Comparison of ENCODE assay signal across 13 cellular contexts in genomic region chrX:136176399-136176825, GRCh38. TPM values are rescaled to one million over a fixed set of nuclear protein-coding genes. Genes with fewer than 3 reads are reported as not detected.
DNase-seq lines count a peak whose midpoint lies in the region; ATAC-seq and TF ChIP-seq lines count a peak whose summit lies in the region.
"Had no signal": no experiment of that assay in that cellular context is flagged by ENCODE, and none has a peak within 500 bp of the region (broad histone marks: within the 10 kb centered on the region; RNA-seq: fewer than 3 reads in every experiment).

No MANE protein-coding gene starts in this region.

- no peak overlapping the region for H2AFZ ChIP-seq in neural progenitor cell (replicated peaks)

- peak; percentile 69 to 92 for TF ChIP-seq EP300 in tibial nerve (IDR thresholded peaks at IDR 0.05)

- TF ChIP-seq POLR2A in tibial nerve (IDR thresholded peaks at IDR 0.05), result no peak

- H3K4me3 Mint-ChIP-seq in chondrocyte (ENCODE audit: unreplicated experiment), result peak overlapping the region; percentile 11
- H3K4me3 Mint-ChIP-seq in neural progenitor cell, result no peak overlapping the region
- H3K4me3 Mint-ChIP-seq: activated CD8-positive, alpha-beta T cell treated with anti-CD3 and anti-CD28 coated beads for 36 hours had no signal

- H3K27ac Mint-ChIP-seq in chondrocyte (ENCODE audit: unreplicated experiment), result peak overlapping the region; percentile 93
- H3K27ac Mint-ChIP-seq in neural progenitor cell, result no peak overlapping the region
- H3K27ac Mint-ChIP-seq: activated CD8-positive, alpha-beta T cell treated with anti-CD3 and anti-CD28 coated beads for 36 hours had no signal

- H3K27me3 ChIP-seq in left lung (no peaks in the 10 kb centered on the region), tibial nerve (no peaks in the 10 kb centered on the region), neural progenitor cell (no peaks in the 10 kb centered on the region)

- H4K20me1 ChIP-seq in neural progenitor cell (ENCODE audit: low read depth), result no peaks in the 10 kb centered on the region

- H3K9me3 ChIP-seq in left lung (no peaks in the 10 kb centered on the region), tibial nerve (no peaks in the 10 kb centered on the region), neural progenitor cell (ENCODE audit: low read depth) (peaks cover 5% of the 10 kb centered on the region)

- peaks cover 5% of the 10 kb centered on the region for H3K36me3 Mint-ChIP-seq in chondrocyte (ENCODE audit: low read depth)
- peaks cover 6% of the 10 kb centered on the region for H3K36me3 Mint-ChIP-seq in neural progenitor cell

- DNase-seq in M059J (ENCODE audit: low read depth) (peak; percentile 94), chondrocyte (ENCODE audit: low spot score) (no peak), left lung (no peak), tibial nerve (ENCODE audit: low spot score in 2 of 2) (peak in 1 of 2 donors; percentile 37), NCI-H748 treated with DMSO at 0.1 percent for 48 hours (lab: John Stamatoyannopoulos, UW) (no peak), putamen (ENCODE audit: low spot score) (no peak), neural progenitor cell (ENCODE audit: low spot score) (no peak)
- DNase-seq: activated CD8-positive, alpha-beta T cell treated with anti-CD3 and anti-CD28 coated beads for 36 hours; left colon; NCI-H1417; SHP77 treated with DMSO at 0.1 percent for 48 hours; stimulated activated CD4-positive, alpha-beta T cell treated with anti-CD3 and anti-CD28 coated beads, Interleukin-4, amount 100 ng/mL, for 1 hour had no signal

- 22 to 26% methylated on average over 2 of the region's 2 CpGs for WGBS in tibial nerve, 2 donors

- ATAC-seq in left lung, result peak; percentile 88
- ATAC-seq in GM18909 (IDR thresholded peaks at IDR 0.05; ENCODE audit: poor library complexity, unreplicated experiment), result no peak
- ATAC-seq: activated CD8-positive, alpha-beta T cell treated with anti-CD3 and anti-CD28 coated beads for 36 hours; left colon had no signal

- peaks cover 83% of the 10 kb centered on the region for H3K4me1 Mint-ChIP-seq in chondrocyte (ENCODE audit: low read depth)
- peaks cover 3% of the 10 kb centered on the region for H3K4me1 Mint-ChIP-seq in neural progenitor cell

- H3K27me3 Mint-ChIP-seq in chondrocyte (ENCODE audit: low read depth), result no peaks in the 10 kb centered on the region
- H3K27me3 Mint-ChIP-seq in neural progenitor cell (ENCODE audit: insufficient read depth, low read depth), result no peaks in the 10 kb centered on the region
- H3K27me3 Mint-ChIP-seq: activated CD8-positive, alpha-beta T cell treated with anti-CD3 and anti-CD28 coated beads for 36 hours had no signal

- no peak overlapping the region for H3K9ac ChIP-seq in neural progenitor cell

- H3K4me1 ChIP-seq in left lung (no peaks in the 10 kb centered on the region), tibial nerve (peaks cover 0 to 32% (median 2%) of the 10 kb centered on the region in 4 donors), neural progenitor cell (no peaks in the 10 kb centered on the region)

- H3K27ac ChIP-seq in left lung, result peak overlapping the region in 1 of 2 donors; percentile 60
- peak overlapping the region in 3 of 4 donors; percentile 19 to 81 (median 75) for H3K27ac ChIP-seq in tibial nerve
- H3K27ac ChIP-seq in neural progenitor cell, result no peak overlapping the region

- intact Hi-C loops in left lung (cut with DNase I), result no loop called here

- TF ChIP-seq CTCF in chondrocyte (IDR thresholded peaks at IDR 0.05) (no peak), left lung (IDR thresholded peaks at IDR 0.05) (no peak), tibial nerve (IDR thresholded peaks at IDR 0.05) (no peak), neural progenitor cell (IDR thresholded peaks at IDR 0.05) (no peak)

- no peak overlapping the region for H3K4me3 ChIP-seq in left lung
- no peak overlapping the region for H3K4me3 ChIP-seq in tibial nerve
- no peak overlapping the region for H3K4me3 ChIP-seq in neural progenitor cell

- H3K36me3 ChIP-seq in left lung, result no peaks in the 10 kb centered on the region
- H3K36me3 ChIP-seq in tibial nerve, result no peaks in the 10 kb centered on the region
- H3K36me3 ChIP-seq in neural progenitor cell, result no peaks in the 10 kb centered on the region

- H3F3A ChIP-seq in neural progenitor cell (ENCODE audit: low read depth), result no peaks in the 10 kb centered on the region

- no peaks in the 10 kb centered on the region for H3K9me3 Mint-ChIP-seq in chondrocyte (ENCODE audit: low read depth)
- H3K9me3 Mint-ChIP-seq in neural progenitor cell, result peaks cover 2% of the 10 kb centered on the region
- H3K9me3 Mint-ChIP-seq: activated CD8-positive, alpha-beta T cell treated with anti-CD3 and anti-CD28 coated beads for 36 hours had no signal

- H3K4me2 ChIP-seq in neural progenitor cell, result no peak overlapping the region

- no peaks in the 10 kb centered on the region for H3K79me2 ChIP-seq in neural progenitor cell (ENCODE audit: low read depth)

RNA-seq across cellular contexts. Expression of gene FHL1, which starts 29.1 kb away (rescaled TPM):
- 828 and 1,058 TPM in 2 replicates for total RNA-seq in M059J (2014; rRNA removed; shearing (Covaris generic))
- total RNA-seq in chondrocyte (744 to 1,032 TPM (median 1,007 TPM) in 3 replicates), left lung (100 to 1,000 TPM; 118 to 150 TPM), tibial nerve (100 to 1,000 TPM; 246 to 749 (median 333) TPM), neural progenitor cell (ENCODE audit: low replicate concordance) (62.1 and 67.6 TPM in 2 replicates)
